Comparison of ENCODE assay signal across 8 cellular contexts in the genomic region with DNA sequence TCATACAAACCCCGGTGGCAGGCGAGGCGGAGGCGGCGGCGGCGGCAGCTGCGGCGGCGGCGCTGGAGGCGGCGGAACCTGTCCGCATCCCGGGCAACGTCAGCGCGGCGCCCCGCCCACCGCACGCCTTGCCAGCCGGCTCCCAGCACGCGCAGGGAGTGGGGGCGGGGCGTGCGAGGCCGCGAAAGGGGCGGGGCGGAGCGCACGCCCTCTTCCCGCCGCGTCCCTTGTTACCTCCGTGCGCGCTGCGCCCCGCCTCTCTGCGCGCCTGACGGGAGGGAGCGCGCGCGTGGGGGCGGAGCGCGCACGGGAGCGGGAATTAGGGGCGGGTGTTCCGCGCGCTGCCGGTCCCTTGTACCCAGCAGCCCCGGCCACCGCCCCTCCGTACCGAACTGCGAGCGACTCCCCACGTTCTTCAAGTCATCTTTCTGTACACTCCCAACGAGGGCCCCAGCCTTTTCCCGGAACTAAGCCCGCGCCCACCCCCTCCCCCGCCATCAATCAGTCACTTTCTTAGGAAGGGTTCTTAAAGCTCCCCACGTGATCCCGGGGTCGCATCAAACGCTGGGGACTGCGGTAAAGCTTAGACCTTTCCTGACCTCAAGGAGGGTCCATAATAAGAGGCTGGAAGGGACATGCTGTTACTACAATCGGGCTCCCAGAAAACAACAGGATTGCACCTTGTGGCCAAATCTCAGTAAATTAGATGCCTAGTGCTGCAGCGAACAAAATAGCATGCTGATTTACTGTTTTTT. TPM values are rescaled to one million over a fixed set of nuclear protein-coding genes. Genes with fewer than 3 reads are reported as not detected.
DNase-seq lines count a peak whose midpoint lies in the region; ATAC-seq lines count a peak whose summit lies in the region.

A gene with protein sequence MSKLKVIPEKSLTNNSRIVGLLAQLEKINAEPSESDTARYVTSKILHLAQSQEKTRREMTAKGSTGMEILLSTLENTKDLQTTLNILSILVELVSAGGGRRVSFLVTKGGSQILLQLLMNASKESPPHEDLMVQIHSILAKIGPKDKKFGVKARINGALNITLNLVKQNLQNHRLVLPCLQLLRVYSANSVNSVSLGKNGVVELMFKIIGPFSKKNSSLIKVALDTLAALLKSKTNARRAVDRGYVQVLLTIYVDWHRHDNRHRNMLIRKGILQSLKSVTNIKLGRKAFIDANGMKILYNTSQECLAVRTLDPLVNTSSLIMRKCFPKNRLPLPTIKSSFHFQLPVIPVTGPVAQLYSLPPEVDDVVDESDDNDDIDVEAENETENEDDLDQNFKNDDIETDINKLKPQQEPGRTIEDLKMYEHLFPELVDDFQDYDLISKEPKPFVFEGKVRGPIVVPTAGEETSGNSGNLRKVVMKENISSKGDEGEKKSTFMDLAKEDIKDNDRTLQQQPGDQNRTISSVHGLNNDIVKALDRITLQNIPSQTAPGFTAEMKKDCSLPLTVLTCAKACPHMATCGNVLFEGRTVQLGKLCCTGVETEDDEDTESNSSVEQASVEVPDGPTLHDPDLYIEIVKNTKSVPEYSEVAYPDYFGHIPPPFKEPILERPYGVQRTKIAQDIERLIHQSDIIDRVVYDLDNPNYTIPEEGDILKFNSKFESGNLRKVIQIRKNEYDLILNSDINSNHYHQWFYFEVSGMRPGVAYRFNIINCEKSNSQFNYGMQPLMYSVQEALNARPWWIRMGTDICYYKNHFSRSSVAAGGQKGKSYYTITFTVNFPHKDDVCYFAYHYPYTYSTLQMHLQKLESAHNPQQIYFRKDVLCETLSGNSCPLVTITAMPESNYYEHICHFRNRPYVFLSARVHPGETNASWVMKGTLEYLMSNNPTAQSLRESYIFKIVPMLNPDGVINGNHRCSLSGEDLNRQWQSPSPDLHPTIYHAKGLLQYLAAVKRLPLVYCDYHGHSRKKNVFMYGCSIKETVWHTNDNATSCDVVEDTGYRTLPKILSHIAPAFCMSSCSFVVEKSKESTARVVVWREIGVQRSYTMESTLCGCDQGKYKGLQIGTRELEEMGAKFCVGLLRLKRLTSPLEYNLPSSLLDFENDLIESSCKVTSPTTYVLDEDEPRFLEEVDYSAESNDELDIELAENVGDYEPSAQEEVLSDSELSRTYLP (minus strand): TSS at position 80 of the 755 bp plus-strand sequence. CDS start 29,421 bp downstream, outside the sequence.

- H3K4me1 ChIP-seq in Karpas-422 (ENCODE audit: low read length): peaks cover 24% of the 10 kb centered on the region

- no peaks in the 10 kb centered on the region for H3K27me3 ChIP-seq in Karpas-422 (ENCODE audit: low read length)

- H3K36me3 ChIP-seq in Karpas-422 (ENCODE audit: insufficient read depth, low read length): no peaks in the 10 kb centered on the region

- H3K79me2 ChIP-seq in Karpas-422 (ENCODE audit: low read length): peaks cover 44% of the 10 kb centered on the region

- H2AFZ ChIP-seq in Karpas-422 (ENCODE audit: low read length): peak within 1 kb of the TSS; percentile 92

- H3K27me3 Mint-ChIP-seq in activated T-helper 1 cell treated with anti-CD3 and anti-CD28 coated beads, Interleukin-12 subunit alpha, Interleukin-12 subunit beta, Interleukin-2, Interleukin-4 antibody, amounts not matched to agents 30 ng/mL and 10 ng/mL and 1 ng/mL, durations not matched to agents 14 hours and 24 hours and 36 hours (ENCODE audit: insufficient read depth): peaks cover 7% of the 10 kb centered on the region
- no peaks in the 10 kb centered on the region for H3K27me3 Mint-ChIP-seq in naive thymus-derived CD8-positive, alpha-beta T cell
- H3K27me3 Mint-ChIP-seq in stimulated activated naive B cell treated with anti-CD40 and anti-IgM and Interleukin-4, amounts not matched to agents 10 μg/mL and 1 μg/mL and 100 μg/mL, for 72 hours: peaks cover 0 to 7% of the 10 kb centered on the region in 2 donors

- H3K9me3 Mint-ChIP-seq in activated T-helper 1 cell treated with anti-CD3 and anti-CD28 coated beads, Interleukin-12 subunit alpha, Interleukin-12 subunit beta, Interleukin-2, Interleukin-4 antibody, amounts not matched to agents 30 ng/mL and 10 ng/mL and 1 ng/mL, durations not matched to agents 14 hours and 24 hours and 36 hours: no peaks in the 10 kb centered on the region
- no peaks in the 10 kb centered on the region for H3K9me3 Mint-ChIP-seq in naive thymus-derived CD8-positive, alpha-beta T cell
- H3K9me3 Mint-ChIP-seq in stimulated activated naive B cell treated with anti-CD40 and anti-IgM and Interleukin-4, amounts not matched to agents 10 μg/mL and 1 μg/mL and 100 μg/mL, for 72 hours: no peaks in the 10 kb centered on the region

- H3K9me3 ChIP-seq in Karpas-422 (ENCODE audit: low read length): no peaks in the 10 kb centered on the region

- POLR2A ChIA-PET in naive thymus-derived CD8-positive, alpha-beta T cell (lab: Charles Lee): interaction anchor here (0.8 to 4.6 kb wide), 4 partner anchors 19 to 1761 kb away, joined by 3 to 45 read pairs (median 4); a partner anchor contains a TSS

- H3K4me1 Mint-ChIP-seq in activated T-helper 1 cell treated with anti-CD3 and anti-CD28 coated beads, Interleukin-12 subunit alpha, Interleukin-12 subunit beta, Interleukin-2, Interleukin-4 antibody, amounts not matched to agents 30 ng/mL and 10 ng/mL and 1 ng/mL, durations not matched to agents 14 hours and 24 hours and 36 hours (ENCODE audit: low read depth): peaks cover 37% of the 10 kb centered on the region
- H3K4me1 Mint-ChIP-seq in naive thymus-derived CD8-positive, alpha-beta T cell: peaks cover 6 to 55% (median 36%) of the 10 kb centered on the region in 4 donors
- peaks cover 6 to 10% of the 10 kb centered on the region in 2 donors for H3K4me1 Mint-ChIP-seq in stimulated activated naive B cell treated with anti-CD40 and anti-IgM and Interleukin-4, amounts not matched to agents 10 μg/mL and 1 μg/mL and 100 μg/mL, for 72 hours

- peak; percentile 84 for ATAC-seq in GM21825 (IDR thresholded peaks at IDR 0.05; ENCODE audit: unreplicated experiment)
- ATAC-seq in naive thymus-derived CD8-positive, alpha-beta T cell: peak; percentile 78 to 80
- peak; percentile 86 to 89 for ATAC-seq in stimulated activated naive B cell treated with anti-CD40 and anti-IgM and Interleukin-4, amounts not matched to agents 10 μg/mL and 1 μg/mL and 100 μg/mL, for 72 hours (replicated peaks)

- peak within 1 kb of the TSS; percentile 98 for H3K4me3 Mint-ChIP-seq in activated T-helper 1 cell treated with anti-CD3 and anti-CD28 coated beads, Interleukin-12 subunit alpha, Interleukin-12 subunit beta, Interleukin-2, Interleukin-4 antibody, amounts not matched to agents 30 ng/mL and 10 ng/mL and 1 ng/mL, durations not matched to agents 14 hours and 24 hours and 36 hours
- H3K4me3 Mint-ChIP-seq in naive thymus-derived CD8-positive, alpha-beta T cell: peak within 1 kb of the TSS; percentile 85 to 99 (median 93)
- H3K4me3 Mint-ChIP-seq in stimulated activated naive B cell treated with anti-CD40 and anti-IgM and Interleukin-4, amounts not matched to agents 10 μg/mL and 1 μg/mL and 100 μg/mL, for 72 hours: peak within 1 kb of the TSS; percentile 90

- peak within 1 kb of the TSS; percentile 98 for H3K4me2 ChIP-seq in Karpas-422 (ENCODE audit: low read depth, low read length, poor library complexity, severe bottlenecking)

- peaks cover 3% of the 10 kb centered on the region for H3K36me3 Mint-ChIP-seq in activated T-helper 1 cell treated with anti-CD3 and anti-CD28 coated beads, Interleukin-12 subunit alpha, Interleukin-12 subunit beta, Interleukin-2, Interleukin-4 antibody, amounts not matched to agents 30 ng/mL and 10 ng/mL and 1 ng/mL, durations not matched to agents 14 hours and 24 hours and 36 hours (ENCODE audit: low read depth)
- peaks cover 0 to 3% (median 0%) of the 10 kb centered on the region in 3 donors for H3K36me3 Mint-ChIP-seq in naive thymus-derived CD8-positive, alpha-beta T cell
- no peaks in the 10 kb centered on the region for H3K36me3 Mint-ChIP-seq in stimulated activated naive B cell treated with anti-CD40 and anti-IgM and Interleukin-4, amounts not matched to agents 10 μg/mL and 1 μg/mL and 100 μg/mL, for 72 hours

- H3K27ac ChIP-seq in Karpas-422 (ENCODE audit: low read length): peak within 1 kb of the TSS; percentile 54; the same call in 1 of the 2 replicates

- H3K27ac Mint-ChIP-seq in activated T-helper 1 cell treated with anti-CD3 and anti-CD28 coated beads, Interleukin-12 subunit alpha, Interleukin-12 subunit beta, Interleukin-2, Interleukin-4 antibody, amounts not matched to agents 30 ng/mL and 10 ng/mL and 1 ng/mL, durations not matched to agents 14 hours and 24 hours and 36 hours: peak within 1 kb of the TSS; percentile 95
- peak within 1 kb of the TSS; percentile 89 to 99 (median 97) for H3K27ac Mint-ChIP-seq in naive thymus-derived CD8-positive, alpha-beta T cell
- H3K27ac Mint-ChIP-seq in stimulated activated naive B cell treated with anti-CD40 and anti-IgM and Interleukin-4, amounts not matched to agents 10 μg/mL and 1 μg/mL and 100 μg/mL, for 72 hours: peak within 1 kb of the TSS; percentile 95

- peak within 1 kb of the TSS; percentile 85 for H3K9ac ChIP-seq in Karpas-422 (ENCODE audit: low read length)

- intact Hi-C loops in activated T-helper 1 cell treated with anti-CD3 and anti-CD28 coated beads, Interleukin-12 subunit alpha, Interleukin-12 subunit beta, Interleukin-2, Interleukin-4 antibody, amounts not matched to agents 30 ng/mL and 10 ng/mL and 1 ng/mL, durations not matched to agents 14 hours and 24 hours and 36 hours (cut with micrococcal nuclease): loop anchor here (1.0 to 5.0 kb wide), 10 partner anchors 15 to 1821 kb away; a partner anchor contains a TSS

- H3K9me2 ChIP-seq in Karpas-422 (replicated peaks; ENCODE audit: insufficient read depth, low read length): no peaks in the 10 kb centered on the region

- DNase-seq in DMS79 treated with DMSO at 0.1 percent for 48 hours (lab: John Stamatoyannopoulos, UW) (peak; percentile 70), Karpas-422 (peak; percentile 98), RPMI7951 (ENCODE audit: low read depth) (peak; percentile 87), fibroblast of gingiva (ENCODE audit: low read depth) (peak; percentile 91)
- peak; percentile 94 for DNase-seq in activated T-helper 1 cell treated with anti-CD3 and anti-CD28 coated beads, Interleukin-12 subunit alpha, Interleukin-12 subunit beta, Interleukin-2, Interleukin-4 antibody, amounts not matched to agents 30 ng/mL and 10 ng/mL and 1 ng/mL, durations not matched to agents 14 hours and 24 hours and 36 hours (ENCODE audit: low spot score)
- DNase-seq in naive thymus-derived CD8-positive, alpha-beta T cell: peak; percentile 91 to 100 (median 97)
- peak; percentile 92 for DNase-seq in stimulated activated naive B cell treated with anti-CD40 and anti-IgM and Interleukin-4, amounts not matched to agents 10 μg/mL and 1 μg/mL and 100 μg/mL, for 72 hours

- H4K20me1 ChIP-seq in Karpas-422 (ENCODE audit: insufficient read depth, low read depth, low read length): peaks cover 16% of the 10 kb centered on the region

- H3K4me3 ChIP-seq in Karpas-422 (ENCODE audit: low read length): peak within 1 kb of the TSS; percentile 88

RNA-seq across cellular contexts. Expression of the gene that starts here (rescaled TPM):
- 25.7 and 42.9 TPM in 2 replicates for total RNA-seq in Karpas-422 (2014; rRNA removed; shearing (Covaris generic); ENCODE audit: low replicate concordance)
- 13.2 and 14.0 TPM in 2 replicates for total RNA-seq in RPMI7951 (2014; rRNA removed; shearing (Covaris generic))
- total RNA-seq in activated T-helper 1 cell treated with anti-CD3 and anti-CD28 coated beads, Interleukin-12 subunit alpha, Interleukin-12 subunit beta, Interleukin-2, Interleukin-4 antibody, amounts not matched to agents 30 ng/mL and 10 ng/mL and 1 ng/mL, durations not matched to agents 14 hours and 24 hours and 36 hours: 23.5 and 26.2 TPM in 2 replicates
- 10 to 100 TPM; 65.9 to 67.8 TPM for total RNA-seq in naive thymus-derived CD8-positive, alpha-beta T cell
- polyA plus RNA-seq in naive thymus-derived CD8-positive, alpha-beta T cell: 10 to 100 TPM; 24.8 to 46.3 (median 25.0) TPM

Comparison
In these comparisons a context has a peak if more than half of its experiments do, and no peak if none do; other contexts are left out.
1. Peak in every context shown above with its lines: DNase-seq, ATAC-seq, H3K4me3 ChIP-seq and H3K27ac ChIP-seq.